In the genomic region with DNA sequence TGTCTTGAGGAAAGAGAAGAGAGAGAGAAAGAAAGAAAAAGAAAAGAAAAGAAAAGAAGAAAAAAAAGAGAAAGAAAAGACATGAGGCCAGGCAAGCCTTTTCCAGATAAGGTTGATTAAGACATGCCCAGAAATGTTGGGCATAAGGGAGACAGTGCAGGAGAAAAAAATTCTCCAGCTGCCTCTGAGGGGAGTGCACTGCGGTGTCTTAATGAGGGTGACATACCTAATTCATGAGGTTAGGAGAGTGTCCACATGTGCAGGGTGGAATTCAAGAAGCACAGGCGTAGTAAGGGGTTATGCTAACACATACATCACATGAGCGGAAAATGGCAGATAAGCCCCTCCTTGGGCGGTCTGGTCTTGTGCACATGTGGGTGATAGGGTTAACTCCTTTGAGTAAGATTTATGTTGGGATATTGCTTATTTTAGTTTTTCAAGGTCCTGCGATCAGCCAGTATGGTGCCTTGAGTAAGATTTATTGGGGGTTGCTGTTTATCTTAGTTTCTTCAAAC, we compare ENCODE assay signal across 24 cellular contexts.
"Had no signal": no experiment of that assay in that cellular context is flagged by ENCODE, and none has a peak within 500 bp of the region (broad histone marks: within the 10 kb centered on the region; RNA-seq: fewer than 3 reads in every experiment).

No MANE protein-coding gene starts in this region.

- H3K9me3 ChIP-seq: left lung, mucosa of descending colon, ovary, right atrium auricular region, right lobe of liver, tibial nerve, upper lobe of right lung had no signal

- H3K4me3 Mint-ChIP-seq: naive thymus-derived CD8-positive, alpha-beta T cell; stimulated activated memory B cell treated with anti-CD40 and anti-IgM and Interleukin-4, amounts not matched to agents 10 μg/mL and 1 μg/mL and 100 μg/mL, for 72 hours; stimulated activated naive CD8-positive, alpha-beta T cell treated with anti-CD3 and anti-CD28 coated beads, Interleukin-15, amount 100 ng/mL, for 72 hours had no signal

- H3K4me3 ChIP-seq: heart right ventricle, left lung, lung, mucosa of descending colon, ovary, right atrium auricular region, right lobe of liver, skin epidermis, tibial nerve, upper lobe of right lung had no signal

- H3K36me3 Mint-ChIP-seq: stimulated activated memory B cell treated with anti-CD40 and anti-IgM and Interleukin-4, amounts not matched to agents 10 μg/mL and 1 μg/mL and 100 μg/mL, for 72 hours had no signal

- H3K27ac ChIP-seq: heart right ventricle, left lung, ovary, right atrium auricular region, right lobe of liver, skin epidermis, tibial nerve, upper lobe of right lung had no signal

- H3K9me3 Mint-ChIP-seq: stimulated activated memory B cell treated with anti-CD40 and anti-IgM and Interleukin-4, amounts not matched to agents 10 μg/mL and 1 μg/mL and 100 μg/mL, for 72 hours; stimulated activated naive CD8-positive, alpha-beta T cell treated with anti-CD3 and anti-CD28 coated beads, Interleukin-15, amount 100 ng/mL, for 72 hours had no signal

- DNase-seq: heart right ventricle; hippocampal formation; kidney glomerular epithelial cell; left cardiac atrium; left lung; midbrain; mucosa of descending colon; naive thymus-derived CD8-positive, alpha-beta T cell; ovary; right lobe of liver; stimulated activated CD4-positive, alpha-beta T cell treated with anti-CD3 and anti-CD28 coated beads, Interleukin-12 subunit alpha, Interleukin-12 subunit beta, amount 100 ng/mL, for 4 hours; stimulated activated CD4-positive, alpha-beta T cell treated with anti-CD3 and anti-CD28 coated beads, Interleukin-15, amount 100 ng/mL, for 24 hours; stimulated activated CD4-positive, alpha-beta T cell treated with anti-CD3 and anti-CD28 coated beads, Interleukin-4, amount 100 ng/mL, for 4 hours; stimulated activated CD8-positive, alpha-beta memory T cell treated with anti-CD3 and anti-CD28 coated beads, Interleukin-4, amount 100 ng/mL, for 48 hours; stimulated activated naive CD4-positive, alpha-beta T cell treated with Interleukin-2 at 50 U/mL for 16 hours; stimulated activated naive CD8-positive, alpha-beta T cell treated with anti-CD3 and anti-CD28 coated beads, Interleukin-15, amount 100 ng/mL, for 72 hours; substantia nigra; upper lobe of right lung had no signal

- H3K36me3 ChIP-seq: heart right ventricle, left lung, ovary, right atrium auricular region, right lobe of liver, tibial nerve, upper lobe of right lung had no signal

- H3K27ac Mint-ChIP-seq: naive thymus-derived CD8-positive, alpha-beta T cell; progenitor cell of endocrine pancreas; stimulated activated memory B cell treated with anti-CD40 and anti-IgM and Interleukin-4, amounts not matched to agents 10 μg/mL and 1 μg/mL and 100 μg/mL, for 72 hours; stimulated activated naive CD8-positive, alpha-beta T cell treated with anti-CD3 and anti-CD28 coated beads, Interleukin-15, amount 100 ng/mL, for 72 hours had no signal

- H3K27me3 Mint-ChIP-seq: naive thymus-derived CD8-positive, alpha-beta T cell; progenitor cell of endocrine pancreas; stimulated activated memory B cell treated with anti-CD40 and anti-IgM and Interleukin-4, amounts not matched to agents 10 μg/mL and 1 μg/mL and 100 μg/mL, for 72 hours; stimulated activated naive CD8-positive, alpha-beta T cell treated with anti-CD3 and anti-CD28 coated beads, Interleukin-15, amount 100 ng/mL, for 72 hours had no signal

- H3K4me1 ChIP-seq: heart right ventricle, left lung, right atrium auricular region, right lobe of liver, tibial nerve, upper lobe of right lung had no signal

- H3K27me3 ChIP-seq: heart right ventricle, left lung, ovary, right atrium auricular region, tibial nerve, upper lobe of right lung had no signal
